In genomic region chr3:196284396-196284795, GRCh38 we compare ENCODE assay signal across 15 cellular contexts. TPM values are rescaled to one million over a fixed set of nuclear protein-coding genes. Genes with fewer than 3 reads are reported as not detected.
A peak's percentile ranks its signal among the peaks of the same experiment; 100 is the strongest.
DNase-seq lines count a peak whose midpoint lies in the region; ATAC-seq, FAIRE-seq and TF ChIP-seq lines count a peak whose summit lies in the region.
"Had no signal": no experiment of that assay in that cellular context is flagged by ENCODE, and none has a peak within 500 bp of the region (broad histone marks: within the 10 kb centered on the region; RNA-seq: fewer than 3 reads in every experiment).

No MANE protein-coding gene starts in this region.

- no peak for TF ChIP-seq POLR2A in GM12878 (IDR thresholded peaks at IDR 0.05; ENCODE audit: low read depth, low read length)

- no peaks in the 10 kb centered on the region for H3K27me3 Mint-ChIP-seq in CD8-positive, alpha-beta memory T cell
- H3K27me3 Mint-ChIP-seq in IgD-negative memory B cell (no peaks in the 10 kb centered on the region), natural killer cell (ENCODE audit: low read depth in 2 of 2) (no peaks in the 10 kb centered on the region)

- TF ChIP-seq CTCF in GM12878 (IDR thresholded peaks at IDR 0.05 in 2 of 3, conservative IDR thresholded peaks at IDR 0.05 in 1 of 3; ENCODE audit: control insufficient read depth in 2 of 3, extremely low read depth in 1 of 3, insufficient read depth in 1 of 3, low read depth in 3 of 3, low read length in 3 of 3), result no peak
- TF ChIP-seq CTCF in natural killer cell (IDR thresholded peaks at IDR 0.05), result no peak
- TF ChIP-seq CTCF in left lung (IDR thresholded peaks at IDR 0.05), result no peak

- H3K4me3 ChIP-seq in CD8-positive, alpha-beta memory T cell (ENCODE audit: low read length), result no peak overlapping the region
- peak overlapping the region; percentile 40; the same call in 1 of the 2 replicates for H3K4me3 ChIP-seq in GM12878
- no peak overlapping the region for H3K4me3 ChIP-seq in left lung
- H3K4me3 ChIP-seq: MG63, mucosa of descending colon, sigmoid colon, tibial nerve had no signal

- H3K9me3 ChIP-seq in CD8-positive, alpha-beta memory T cell (ENCODE audit: low read length), result no peaks in the 10 kb centered on the region
- H3K9me3 ChIP-seq in GM12878 (replicated peaks; ENCODE audit: control insufficient read depth, insufficient read depth, low read length) (no peaks in the 10 kb centered on the region), left lung (no peaks in the 10 kb centered on the region)
- H3K9me3 ChIP-seq: MG63, mucosa of descending colon, sigmoid colon, tibial nerve had no signal

- intact Hi-C loops in GM12878 (cut with micrococcal nuclease; ENCODE audit: unreplicated experiment) (no loop called here), natural killer cell (cut with micrococcal nuclease) (no loop called here), left lung (cut with DNase I) (no loop called here)

- BruUV-seq in GM12878 (replicated peaks; lab: Mats Ljungman, UMichigan), result no TSS peak

- no peak for TF ChIP-seq RAD21 in GM12878 (IDR thresholded peaks at IDR 0.05; ENCODE audit: insufficient read depth, low read depth, low read length)

- in situ Hi-C loops in GM12878 (cut with MboI), result no loop called here

- RAD21 ChIA-PET in GM12878 (lab: Charles Lee; ENCODE audit: unreplicated experiment), result no interaction called here

- H3K9me3 Mint-ChIP-seq in CD8-positive, alpha-beta memory T cell, result no peaks in the 10 kb centered on the region
- H3K9me3 Mint-ChIP-seq in IgD-negative memory B cell, result no peaks in the 10 kb centered on the region
- no peaks in the 10 kb centered on the region for H3K9me3 Mint-ChIP-seq in natural killer cell

- SMC1A ChIA-PET in GM12878 (lab: Charles Lee; ENCODE audit: uncharacterized antibody, unreplicated experiment), result interaction anchor here (0.9 to 1.7 kb wide), 7 partner anchors 9 to 400 kb away, joined by 3 to 8 read pairs (median 4); no protein-coding TSS in a partner anchor

- peaks cover 80% of the 10 kb centered on the region for H3K79me2 ChIP-seq in GM12878 (ENCODE audit: control insufficient read depth, insufficient read depth, low read length)

- H3K36me3 Mint-ChIP-seq in CD8-positive, alpha-beta memory T cell, result peaks cover 0 to 15% (median 2%) of the 10 kb centered on the region in 3 donors
- H3K36me3 Mint-ChIP-seq in IgD-negative memory B cell (peaks cover 3% of the 10 kb centered on the region), natural killer cell (no peaks in the 10 kb centered on the region)

- FAIRE-seq in GM12878 (lab: Jason Lieb, UNC), result no peak
- FAIRE-seq: endometrium had no signal

- peak overlapping the region in 1 of 7 donors; percentile 46 for H3K4me3 Mint-ChIP-seq in CD8-positive, alpha-beta memory T cell
- peak overlapping the region in 1 of 4 donors; percentile 75 for H3K4me3 Mint-ChIP-seq in IgD-negative memory B cell
- peak overlapping the region; percentile 17 for H3K4me3 Mint-ChIP-seq in natural killer cell

- H3K4me1 ChIP-seq in CD8-positive, alpha-beta memory T cell (ENCODE audit: insufficient read depth, low read length), result peaks cover 23% of the 10 kb centered on the region
- H3K4me1 ChIP-seq in GM12878 (ENCODE audit: control insufficient read depth, insufficient read depth, low read length) (peaks cover 18% of the 10 kb centered on the region), left lung (peaks cover 11 to 60% of the 10 kb centered on the region in 2 donors)

- WGBS in GM12878 (ENCODE audit: insufficient coverage, insufficient replicate concordance, low lambda C conversion rate, missing lambda C conversion rate), result 79% methylated on average over 3 of the region's 3 CpGs

- H3K27ac ChIP-seq in CD8-positive, alpha-beta memory T cell (ENCODE audit: low read depth, low read length), result no peak overlapping the region
- H3K27ac ChIP-seq in GM12878 (ENCODE audit: control insufficient read depth, insufficient read depth) (no peak overlapping the region), left lung (no peak overlapping the region)
- H3K27ac ChIP-seq: brain microvascular endothelial cell, sigmoid colon, tibial nerve, VCaP had no signal

- H3K4me1 Mint-ChIP-seq in CD8-positive, alpha-beta memory T cell, result peaks cover 69 to 81% (median 73%) of the 10 kb centered on the region in 3 donors
- H3K4me1 Mint-ChIP-seq in IgD-negative memory B cell (peaks cover 35 to 56% (median 51%) of the 10 kb centered on the region in 3 donors), natural killer cell (peaks cover 52 to 60% of the 10 kb centered on the region in 2 donors)

- no peak overlapping the region; the same call in 1 of the 2 replicates for H3K9ac ChIP-seq in GM12878 (ENCODE audit: control insufficient read depth, insufficient read depth, low read length)

- no peaks in the 10 kb centered on the region for H3K27me3 ChIP-seq in CD8-positive, alpha-beta memory T cell (ENCODE audit: insufficient read depth, low read length, poor library complexity, severe bottlenecking)
- H3K27me3 ChIP-seq in GM12878 (replicated peaks in 1 of 2; ENCODE audit: control insufficient read depth in 2 of 2, insufficient read depth in 2 of 2, low read length in 1 of 2) (no peaks in the 10 kb centered on the region), left lung (no peaks in the 10 kb centered on the region)
- H3K27me3 ChIP-seq: brain microvascular endothelial cell, MG63, sigmoid colon, tibial nerve had no signal

- ATAC-seq in GM12878 (no peak), natural killer cell (no peak), GM19452 (IDR thresholded peaks at IDR 0.05; ENCODE audit: unreplicated experiment) (no peak), left lung (no peak), HG02970 (IDR thresholded peaks at IDR 0.05; ENCODE audit: low FRiP score, unreplicated experiment) (no peak)
- ATAC-seq: mucosa of descending colon had no signal

- peak overlapping the region; percentile 83 for H3K4me2 ChIP-seq in GM12878 (ENCODE audit: control insufficient read depth, insufficient read depth)

- CTCF ChIA-PET in CD8-positive, alpha-beta memory T cell (lab: Charles Lee), result interaction anchor here (0.9 kb wide), 1 partner anchor 8 kb away, joined by 4 read pairs; no protein-coding TSS in a partner anchor
- CTCF ChIA-PET in GM12878 (lab: Yijun Ruan, JAX), result interaction anchor here (0.6 to 2.0 kb wide), 4 partner anchors 23 to 234 kb away, joined by 3 to 4 read pairs (median 3); no protein-coding TSS in a partner anchor

- TF ChIP-seq EP300 in GM12878 (IDR thresholded peaks at IDR 0.05; ENCODE audit: borderline replicate concordance in 1 of 2, control insufficient read depth in 1 of 2, low read depth in 2 of 2, low read length in 2 of 2), result no peak

- peak overlapping the region in 6 of 8 donors; percentile 21 to 99 (median 80) for H3K27ac Mint-ChIP-seq in CD8-positive, alpha-beta memory T cell
- H3K27ac Mint-ChIP-seq in IgD-negative memory B cell, result peak overlapping the region; percentile 61 to 92 (median 78)
- H3K27ac Mint-ChIP-seq in natural killer cell, result peak overlapping the region; percentile 72 to 100

- no peak for DNase-seq in CD8-positive, alpha-beta memory T cell
- no peak for DNase-seq in GM12878 (ENCODE audit: low read depth, low spot score)
- no peak for DNase-seq in natural killer cell
- DNase-seq in left lung, result no peak
- DNase-seq: brain microvascular endothelial cell, MG63, mucosa of descending colon, SHP77 treated with DMSO at 0.1 percent for 48 hours, sigmoid colon had no signal

- no peaks in the 10 kb centered on the region for H4K20me1 ChIP-seq in GM12878 (ENCODE audit: control insufficient read depth, insufficient read depth)

- H3K36me3 ChIP-seq in CD8-positive, alpha-beta memory T cell (ENCODE audit: insufficient read depth, low read length), result no peaks in the 10 kb centered on the region
- no peaks in the 10 kb centered on the region for H3K36me3 ChIP-seq in GM12878 (ENCODE audit: control insufficient read depth in 2 of 2, insufficient read depth in 2 of 2, low read length in 1 of 2)
- H3K36me3 ChIP-seq in left lung, result no peaks in the 10 kb centered on the region
- H3K36me3 ChIP-seq: brain microvascular endothelial cell, sigmoid colon, tibial nerve had no signal

- POLR2A ChIA-PET in CD8-positive, alpha-beta memory T cell (lab: Charles Lee), result interaction anchor here (1.9 kb wide), 1 partner anchor 34 kb away, joined by 5 read pairs; the partner anchor contains the start of gene DYNLT2B
- POLR2A ChIA-PET in GM12878 (lab: Charles Lee), result interaction anchor here (0.6 to 1.6 kb wide), 3 partner anchors 8 to 67 kb away, joined by 3 to 7 read pairs (median 3); no protein-coding TSS in a partner anchor

- no peak overlapping the region for H2AFZ ChIP-seq in GM12878 (ENCODE audit: control insufficient read depth, low read depth, low read length)

RNA-seq across cellular contexts. Expression of gene PCYT1A, which starts 3.1 kb away (rescaled TPM):
- 10 to 100 TPM; 60.1 to 61.0 TPM for total RNA-seq in CD8-positive, alpha-beta memory T cell
- polyA plus RNA-seq in CD8-positive, alpha-beta memory T cell, result 20.0 TPM
- polyA plus RNA-seq in IgD-negative memory B cell (22.2 TPM), GM12878 (2011; rRNA removed) (34.8 and 47.7 TPM in 2 replicates), GM12878 (2014; fragmentation: Illumina TruSeq; extraction: Trizol) (49.1 and 64.3 TPM in 2 replicates), GM12878 (2014; fragmentation: Nextera tagmentation; extraction: Ambion mirVana) (10 to 100 TPM; 10.8 to 15.3 TPM), GM12878 (2014; rRNA removed) (51.7 and 61.8 TPM in 2 replicates), GM12878 (2016; fragmentation: Nextera tagmentation; extraction: Ambion mirVana) (10 to 100 TPM; 39.8 to 40.0 TPM)
- total RNA-seq in GM12878 (2013; cell fraction: nucleolus; rRNA removed), result 89.9 and 94.8 TPM in 2 replicates
- total RNA-seq in GM12878 (2014; rRNA removed) (51.7 and 56.2 TPM in 2 replicates), GM12878 (2014; rRNA removed; fragmentation: Illumina TruSeq; extraction: Trizol) (49.5 and 49.6 TPM in 2 replicates), GM12878 (2021) (50.2 and 53.6 TPM in 2 replicates), natural killer cell (100 to 1,000 TPM; 105 to 123 (median 110) TPM), left lung (10 to 100 TPM; 46.6 to 71.0 TPM)
- polyA plus RNA-seq in GM12878 (2011; ENCODE audit: low read depth), result 25.4 TPM
- 37.2 TPM in 2 replicates for polyA plus RNA-seq in GM12878 (2011; cell fraction: cytosol; rRNA removed)
- 46.3 and 49.9 TPM in 2 replicates for polyA plus RNA-seq in GM12878 (2011; cell fraction: nucleus; rRNA removed)
- 35.0 and 38.6 TPM in 2 replicates for polyA plus RNA-seq in GM12878 (2012)
- 80.5 and 103 TPM in 2 replicates for polyA minus RNA-seq in GM12878 (2011; rRNA and poly(A)+ RNA removed)
- 33.0 and 33.1 TPM in 2 replicates for polyA minus RNA-seq in GM12878 (2011; cell fraction: cytosol; rRNA and poly(A)+ RNA removed)
- polyA minus RNA-seq in GM12878 (2011; cell fraction: nucleus; rRNA and poly(A)+ RNA removed), result 33.9 and 53.3 TPM in 2 replicates

RNA-seq across cellular contexts. Expression of gene DYNLT2B, which starts 33.6 kb away (rescaled TPM):
- 10 to 100 TPM in 1 of 2 experiments, 1 to 10 TPM in 1; 8.6 to 10.7 TPM for total RNA-seq in CD8-positive, alpha-beta memory T cell
- 10.9 TPM for polyA plus RNA-seq in CD8-positive, alpha-beta memory T cell
- polyA plus RNA-seq in IgD-negative memory B cell, result 30.6 TPM
- total RNA-seq in GM12878 (2013; cell fraction: nucleolus; rRNA removed), result 3.6 and 4.7 TPM in 2 replicates
- 18.5 and 22.0 TPM in 2 replicates for total RNA-seq in GM12878 (2014; rRNA removed)
- 17.5 and 19.5 TPM in 2 replicates for total RNA-seq in GM12878 (2014; rRNA removed; fragmentation: Illumina TruSeq; extraction: Trizol)
- 17.7 and 21.9 TPM in 2 replicates for total RNA-seq in GM12878 (2021)
- 28.5 TPM for polyA plus RNA-seq in GM12878 (2011; ENCODE audit: low read depth)
- 8.6 and 12.4 TPM in 2 replicates for polyA plus RNA-seq in GM12878 (2011; rRNA removed)
- 4.0 and 7.2 TPM in 2 replicates for polyA plus RNA-seq in GM12878 (2011; cell fraction: cytosol; rRNA removed)
- 2.6 and 3.4 TPM in 2 replicates for polyA plus RNA-seq in GM12878 (2011; cell fraction: nucleus; rRNA removed)
- 26.3 and 28.2 TPM in 2 replicates for polyA plus RNA-seq in GM12878 (2012)
- 6.0 and 16.7 TPM in 2 replicates for polyA plus RNA-seq in GM12878 (2014; fragmentation: Illumina TruSeq; extraction: Trizol)
- polyA plus RNA-seq in GM12878 (2014; fragmentation: Nextera tagmentation; extraction: Ambion mirVana), result 10 to 100 TPM; 24.2 to 39.6 TPM
- 32.3 and 33.3 TPM in 2 replicates for polyA plus RNA-seq in GM12878 (2014; rRNA removed)
- 10 to 100 TPM; 89.0 to 89.7 TPM for polyA plus RNA-seq in GM12878 (2016; fragmentation: Nextera tagmentation; extraction: Ambion mirVana)
- polyA minus RNA-seq in GM12878 (2011; rRNA and poly(A)+ RNA removed), result 0.44 and 0.88 TPM in 2 replicates
- 3.1 TPM in 1 of 2 replicates, not detected in the other for polyA minus RNA-seq in GM12878 (2011; cell fraction: cytosol; rRNA and poly(A)+ RNA removed)
- polyA minus RNA-seq in GM12878 (2011; cell fraction: nucleus; rRNA and poly(A)+ RNA removed), result 1.5 and 2.2 TPM in 2 replicates
- total RNA-seq in natural killer cell, result 1 to 10 TPM; 3.6 to 7.3 (median 5.4) TPM
- total RNA-seq in left lung, result 1 to 10 TPM; 6.0 to 6.8 TPM

RNA-seq across cellular contexts. Expression of gene TM4SF19, which starts 53.8 kb away (rescaled TPM):
- under 1 TPM; 0.35 to 0.62 TPM for total RNA-seq in CD8-positive, alpha-beta memory T cell
- 1.2 TPM for polyA plus RNA-seq in CD8-positive, alpha-beta memory T cell
- 0.84 TPM for polyA plus RNA-seq in IgD-negative memory B cell
- not detected in 2 replicates for total RNA-seq in GM12878 (2013; cell fraction: nucleolus; rRNA removed)
- not detected in 2 replicates for total RNA-seq in GM12878 (2014; rRNA removed)
- total RNA-seq in GM12878 (2014; rRNA removed; fragmentation: Illumina TruSeq; extraction: Trizol), result not detected in 2 replicates
- not detected in 2 replicates for total RNA-seq in GM12878 (2021)
- not detected for polyA plus RNA-seq in GM12878 (2011; ENCODE audit: low read depth)
- polyA plus RNA-seq in GM12878 (2011; rRNA removed), result not detected in 2 replicates
- not detected in 2 replicates for polyA plus RNA-seq in GM12878 (2011; cell fraction: cytosol; rRNA removed)
- not detected in 2 replicates for polyA plus RNA-seq in GM12878 (2011; cell fraction: nucleus; rRNA removed)
- 0.20 and 0.55 TPM in 2 replicates for polyA plus RNA-seq in GM12878 (2012)
- not detected in 2 replicates for polyA plus RNA-seq in GM12878 (2014; fragmentation: Illumina TruSeq; extraction: Trizol)
- polyA plus RNA-seq in GM12878 (2014; fragmentation: Nextera tagmentation; extraction: Ambion mirVana), result under 1 TPM; 0.05 TPM
- not detected in 2 replicates for polyA plus RNA-seq in GM12878 (2014; rRNA removed)
- under 1 TPM; 0.11 to 0.16 TPM for polyA plus RNA-seq in GM12878 (2016; fragmentation: Nextera tagmentation; extraction: Ambion mirVana)
- not detected in 2 replicates for polyA minus RNA-seq in GM12878 (2011; rRNA and poly(A)+ RNA removed)
- not detected in 2 replicates for polyA minus RNA-seq in GM12878 (2011; cell fraction: cytosol; rRNA and poly(A)+ RNA removed)
- not detected in 2 replicates for polyA minus RNA-seq in GM12878 (2011; cell fraction: nucleus; rRNA and poly(A)+ RNA removed)
- 1 to 10 TPM; 3.2 to 8.0 (median 7.1) TPM for total RNA-seq in natural killer cell
- 10 to 100 TPM in 1 of 2 donors, 1 to 10 TPM in 1; 6.7 to 15.2 TPM for total RNA-seq in left lung
- total RNA-seq: mucosa of descending colon, sigmoid colon, tibial nerve had no signal
- polyA plus RNA-seq: sigmoid colon had no signal
